Comparison of ENCODE assay signal across 1 cellular context in the genomic region with DNA sequence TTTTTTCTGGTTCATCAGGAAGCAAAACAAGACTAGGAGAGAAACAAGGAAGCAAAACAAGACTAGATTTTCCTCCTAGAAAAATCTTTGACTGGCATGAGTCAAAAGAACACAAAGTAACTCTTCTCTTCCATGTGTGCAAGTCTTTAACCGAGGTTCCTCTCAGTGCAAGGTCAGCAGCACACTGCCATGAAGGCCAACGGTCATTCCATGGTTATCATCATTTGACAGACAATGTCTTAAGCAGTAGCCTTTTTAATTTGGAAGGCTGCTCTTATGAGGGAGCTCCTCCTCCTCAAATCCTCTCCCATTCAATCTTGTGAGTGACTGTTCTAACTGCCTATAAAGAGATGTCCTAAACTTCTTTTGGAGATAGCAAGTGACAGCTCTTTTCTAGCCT.
TF ChIP-seq lines count a peak whose summit lies in the region.

No MANE protein-coding gene starts in this region.

TF ChIP-seq in K562, 482 proteins besides CTCF, POLR2A, EP300 and RAD21:
- TF ChIP-seq, protein P1, sequence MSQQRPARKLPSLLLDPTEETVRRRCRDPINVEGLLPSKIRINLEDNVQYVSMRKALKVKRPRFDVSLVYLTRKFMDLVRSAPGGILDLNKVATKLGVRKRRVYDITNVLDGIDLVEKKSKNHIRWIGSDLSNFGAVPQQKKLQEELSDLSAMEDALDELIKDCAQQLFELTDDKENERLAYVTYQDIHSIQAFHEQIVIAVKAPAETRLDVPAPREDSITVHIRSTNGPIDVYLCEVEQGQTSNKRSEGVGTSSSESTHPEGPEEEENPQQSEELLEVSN (IDR thresholded peaks at IDR 0.05; ENCODE audit: borderline replicate concordance in 1 of 2, extremely low read depth in 1 of 2, insufficient read depth in 1 of 2, insufficient read length in 1 of 2, low read depth in 1 of 2, low read length in 1 of 2, poor library complexity in 1 of 2, severe bottlenecking in 1 of 2), result no peak
- TF ChIP-seq PKNOX1 (IDR thresholded peaks at IDR 0.05) (peak; percentile 79), TEAD2 (tag; IDR thresholded peaks at IDR 0.05) (no peak), GATAD2B (IDR thresholded peaks at IDR 0.05; ENCODE audit: borderline replicate concordance) (no peak), EZH2 (IDR thresholded peaks at IDR 0.05; ENCODE audit: borderline replicate concordance, low read depth, low read length) (no peak)
- TF ChIP-seq, protein P2, sequence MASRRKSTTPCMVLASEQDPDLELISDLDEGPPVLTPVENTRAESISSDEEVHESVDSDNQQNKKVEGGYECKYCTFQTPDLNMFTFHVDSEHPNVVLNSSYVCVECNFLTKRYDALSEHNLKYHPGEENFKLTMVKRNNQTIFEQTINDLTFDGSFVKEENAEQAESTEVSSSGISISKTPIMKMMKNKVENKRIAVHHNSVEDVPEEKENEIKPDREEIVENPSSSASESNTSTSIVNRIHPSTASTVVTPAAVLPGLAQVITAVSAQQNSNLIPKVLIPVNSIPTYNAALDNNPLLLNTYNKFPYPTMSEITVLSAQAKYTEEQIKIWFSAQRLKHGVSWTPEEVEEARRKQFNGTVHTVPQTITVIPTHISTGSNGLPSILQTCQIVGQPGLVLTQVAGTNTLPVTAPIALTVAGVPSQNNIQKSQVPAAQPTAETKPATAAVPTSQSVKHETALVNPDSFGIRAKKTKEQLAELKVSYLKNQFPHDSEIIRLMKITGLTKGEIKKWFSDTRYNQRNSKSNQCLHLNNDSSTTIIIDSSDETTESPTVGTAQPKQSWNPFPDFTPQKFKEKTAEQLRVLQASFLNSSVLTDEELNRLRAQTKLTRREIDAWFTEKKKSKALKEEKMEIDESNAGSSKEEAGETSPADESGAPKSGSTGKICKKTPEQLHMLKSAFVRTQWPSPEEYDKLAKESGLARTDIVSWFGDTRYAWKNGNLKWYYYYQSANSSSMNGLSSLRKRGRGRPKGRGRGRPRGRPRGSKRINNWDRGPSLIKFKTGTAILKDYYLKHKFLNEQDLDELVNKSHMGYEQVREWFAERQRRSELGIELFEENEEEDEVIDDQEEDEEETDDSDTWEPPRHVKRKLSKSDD (conservative IDR thresholded peaks at IDR 0.05; ENCODE audit: low read length), result no peak
